Comparison of ENCODE assay signal across 22 cellular contexts in genomic region chr3:196444495-196444894, GRCh38. TPM values are rescaled to one million over a fixed set of nuclear protein-coding genes. Genes with fewer than 3 reads are reported as not detected.
DNase-seq lines count a peak whose midpoint lies in the region; ATAC-seq, FAIRE-seq and TF ChIP-seq lines count a peak whose summit lies in the region.
"Had no signal": no experiment of that assay in that cellular context is flagged by ENCODE, and none has a peak within 500 bp of the region (broad histone marks: within the 10 kb centered on the region; RNA-seq: fewer than 3 reads in every experiment).

No MANE protein-coding gene starts in this region.

- H3K4me1 Mint-ChIP-seq in mesothelial cell of epicardium: peaks cover 1% of the 10 kb centered on the region

- FAIRE-seq in HepG2 (lab: Jason Lieb, UNC): no peak
- no peak for FAIRE-seq in K562 (lab: Jason Lieb, UNC)
- FAIRE-seq: A204.1, GM12891 had no signal

- no peaks in the 10 kb centered on the region for H3K27me3 Mint-ChIP-seq in mesothelial cell of epicardium (ENCODE audit: low read depth)
- H3K27me3 Mint-ChIP-seq: B cell; CD4-positive, alpha-beta T cell had no signal

- H3K4me3 Mint-ChIP-seq in mesothelial cell of epicardium: no peak overlapping the region
- H3K4me3 Mint-ChIP-seq: B cell; CD4-positive, alpha-beta T cell had no signal

- H2AFZ ChIP-seq in HepG2 (ENCODE audit: low read length) (no peak overlapping the region), K562 (ENCODE audit: low read depth, low read length) (peak overlapping the region; percentile 12; the same call in 1 of the 2 replicates)
- H2AFZ ChIP-seq: GM23248 had no signal

- peak overlapping the region; percentile 4 for H3K27ac Mint-ChIP-seq in mesothelial cell of epicardium
- H3K27ac Mint-ChIP-seq: B cell; CD4-positive, alpha-beta T cell had no signal

- no peaks in the 10 kb centered on the region for H3K36me3 Mint-ChIP-seq in mesothelial cell of epicardium

- no peak for TF ChIP-seq CTCF in HepG2 (CRISPR knock-in tag; IDR thresholded peaks at IDR 0.05)
- TF ChIP-seq CTCF in right lobe of liver (IDR thresholded peaks at IDR 0.05): no peak
- no peak for TF ChIP-seq CTCF in K562 (IDR thresholded peaks at IDR 0.05 in 2 of 3, conservative IDR thresholded peaks at IDR 0.05 in 1 of 3; ENCODE audit: insufficient read depth in 2 of 3, low read depth in 1 of 3, low read length in 3 of 3)
- TF ChIP-seq CTCF in mesothelial cell of epicardium (IDR thresholded peaks at IDR 0.05; ENCODE audit: unreplicated experiment): no peak

- CTCF ChIA-PET in HepG2 (lab: Yijun Ruan, JAX; ENCODE audit: low intra/inter-chr PET ratio, low total read pairs) (no interaction called here), K562 (lab: Yijun Ruan, JAX; ENCODE audit: low intra/inter-chr PET ratio) (interaction anchor here (2.5 kb wide), 1 partner anchor 191 kb away, joined by 10 read pairs; no protein-coding TSS in a partner anchor)

- no peak overlapping the region for H3K4me2 ChIP-seq in HepG2 (ENCODE audit: low read depth, low read length)
- H3K4me2 ChIP-seq in K562 (ENCODE audit: insufficient read depth, low read length): no peak overlapping the region

- H3K4me1 ChIP-seq in HepG2 (ENCODE audit: insufficient read depth, low read length) (peaks cover 9% of the 10 kb centered on the region), right lobe of liver (no peaks in the 10 kb centered on the region), K562 (replicated peaks in 1 of 2; ENCODE audit: control insufficient read depth in 2 of 2, insufficient read depth in 2 of 2, low read length in 2 of 2) (peaks cover 0 to 5% of the 10 kb centered on the region in 2 experiments; a peak in 4 of 5 replicates)

- intact Hi-C loops in HepG2 (cut with micrococcal nuclease; ENCODE audit: unreplicated experiment) (no loop called here), right lobe of liver (cut with DNase I) (no loop called here), K562 (cut with micrococcal nuclease) (loop anchor here (2.0 kb wide), 1 partner anchor 74 kb away; no protein-coding TSS in a partner anchor)

- DNase-seq in HepG2 (ENCODE audit: low spot score): no peak
- DNase-seq in right lobe of liver: no peak
- DNase-seq in K562 (ENCODE audit: extremely low read depth in 1 of 4, low spot score in 3 of 4): no peak
- DNase-seq in mesothelial cell of epicardium (ENCODE audit: low spot score in 2 of 2, unreplicated experiment in 2 of 2): no peak
- DNase-seq in cerebellar cortex (ENCODE audit: low spot score): no peak
- DNase-seq in NCI-H446 treated with DMSO at 0.1 percent for 48 hours (lab: John Stamatoyannopoulos, UW): no peak
- no peak for DNase-seq in MV-4-11 (lab: John Stamatoyannopoulos, UW)
- DNase-seq: CD4-positive, alpha-beta T cell; COR-L47; DMS 273 treated with DMSO at 0.1 percent for 48 hours; DND-41; Kasumi-1; NCI-H1417; NCI-H1694 treated with DMSO at 0.1 percent for 48 hours; NCI-H2081 treated with DMSO at 0.1 percent for 48 hours; NCI-H2171 treated with DMSO at 0.1 percent for 48 hours; NCI-H526; Right ventricle myocardium superior had no signal

- no peak overlapping the region for H3K9ac ChIP-seq in HepG2 (ENCODE audit: insufficient read depth, low read depth, low read length)
- no peak overlapping the region for H3K9ac ChIP-seq in K562 (ENCODE audit: insufficient read depth in 1 of 2, low read depth in 2 of 2, low read length in 2 of 2)
- H3K9ac ChIP-seq: GM23248 had no signal

- H3K4me3 ChIP-seq in HepG2 (replicated peaks in 1 of 3; ENCODE audit: insufficient read depth in 1 of 3, low read depth in 2 of 3, low read length in 3 of 3) (no peak overlapping the region), right lobe of liver (no peak overlapping the region), K562 (no peak overlapping the region)
- H3K4me3 ChIP-seq: GM23248 had no signal

- H4K20me1 ChIP-seq in HepG2 (ENCODE audit: insufficient read depth, low read length) (no peaks in the 10 kb centered on the region), K562 (replicated peaks; ENCODE audit: control insufficient read depth, insufficient read depth, low read length) (no peaks in the 10 kb centered on the region)

- H3K9me1 ChIP-seq in K562 (ENCODE audit: control insufficient read depth, insufficient read depth, low read length): no peaks in the 10 kb centered on the region

- H3K36me3 ChIP-seq in HepG2 (replicated peaks in 1 of 2; ENCODE audit: control insufficient read depth in 1 of 2, insufficient read depth in 2 of 2, low read length in 2 of 2) (no peaks in the 10 kb centered on the region), right lobe of liver (no peaks in the 10 kb centered on the region), K562 (ENCODE audit: control insufficient read depth, insufficient read depth, low read length) (no peaks in the 10 kb centered on the region)

- in situ Hi-C loops in HepG2 (cut with HindIII; ENCODE audit: extremely low pct_ligation_motif_present, low pct_unique_long_range_greater_than_20kb) (no loop called here), K562 (cut with MboI) (no loop called here)

- POLR2A ChIA-PET in HepG2 (lab: Yijun Ruan, JAX) (no interaction called here), K562 (lab: Yijun Ruan, JAX) (interaction anchor here (0.7 to 1.8 kb wide), 2 partner anchors 12 to 238 kb away, joined by 3 to 5 read pairs; partner anchors contain the start of gene UBXN7)

- peaks cover 0 to 3% of the 10 kb centered on the region in 2 experiments; a peak in 1 of 5 replicates for H3K27me3 ChIP-seq in HepG2 (ENCODE audit: control insufficient read depth in 1 of 2, insufficient read depth in 2 of 2, low read length in 2 of 2)
- H3K27me3 ChIP-seq in right lobe of liver: no peaks in the 10 kb centered on the region
- no peaks in the 10 kb centered on the region for H3K27me3 ChIP-seq in K562 (ENCODE audit: control insufficient read depth in 2 of 2, insufficient read depth in 2 of 2, low read length in 2 of 2)

- H3K9me3 ChIP-seq in HepG2 (ENCODE audit: low read length) (no peaks in the 10 kb centered on the region), right lobe of liver (no peaks in the 10 kb centered on the region), K562 (replicated peaks; ENCODE audit: control insufficient read depth, insufficient read depth, low read depth, low read length) (no peaks in the 10 kb centered on the region)

- no peaks in the 10 kb centered on the region for H3K79me2 ChIP-seq in HepG2 (ENCODE audit: insufficient read depth, low read length)
- no peaks in the 10 kb centered on the region for H3K79me2 ChIP-seq in K562 (ENCODE audit: control insufficient read depth, insufficient read depth, low read length)

- H3K27ac ChIP-seq in HepG2 (ENCODE audit: extremely low read length, insufficient read depth, low read length): no peak overlapping the region
- H3K27ac ChIP-seq in right lobe of liver: no peak overlapping the region
- peak overlapping the region; percentile 11; the same call in 1 of the 3 replicates for H3K27ac ChIP-seq in K562 (ENCODE audit: extremely low read depth, low read depth, low read length)
- H3K27ac ChIP-seq: GM23248 had no signal

- no TSS peak for BruUV-seq in HepG2 (replicated peaks; lab: Mats Ljungman, UMichigan)
- BruUV-seq in K562 (replicated peaks; lab: Mats Ljungman, UMichigan): no TSS peak

- no peaks in the 10 kb centered on the region for H3K9me3 Mint-ChIP-seq in mesothelial cell of epicardium
- H3K9me3 Mint-ChIP-seq: CD4-positive, alpha-beta T cell had no signal

- no peak for TF ChIP-seq EP300 in HepG2 (IDR thresholded peaks at IDR 0.05; ENCODE audit: low read depth in 2 of 2, low read length in 2 of 2)
- TF ChIP-seq EP300 in HepG2 (CRISPR knock-in tag; IDR thresholded peaks at IDR 0.05; ENCODE audit: borderline replicate concordance): no peak
- no peak for TF ChIP-seq EP300 in K562 (IDR thresholded peaks at IDR 0.05; ENCODE audit: low read length)

- WGBS in HepG2 (ENCODE audit: low lambda C conversion rate): 62% methylated on average over 2 of the region's 2 CpGs
- WGBS in right lobe of liver (ENCODE audit: insufficient coverage, low coverage, low lambda C conversion rate, missing lambda C conversion rate): 45% methylated on average over 2 of the region's 2 CpGs
- WGBS in K562 (ENCODE audit: insufficient coverage, low coverage, missing lambda C conversion rate): 29% methylated on average over 2 of the region's 2 CpGs

- ATAC-seq in HepG2 (no peak), right lobe of liver (no peak), K562 (peak; percentile 64)

- TF ChIP-seq POLR2A in HepG2 (IDR thresholded peaks at IDR 0.05; ENCODE audit: insufficient read depth in 1 of 2, low read depth in 2 of 2, low read length in 2 of 2): no peak
- TF ChIP-seq POLR2A in right lobe of liver (IDR thresholded peaks at IDR 0.05): no peak
- TF ChIP-seq POLR2A in K562 (conservative IDR thresholded peaks at IDR 0.05): no peak

- no peak for TF ChIP-seq RAD21 in HepG2 (CRISPR knock-in tag; IDR thresholded peaks at IDR 0.05)
- TF ChIP-seq RAD21 in K562 (CRISPR knock-in tag; conservative IDR thresholded peaks at IDR 0.05 in 1 of 2, IDR thresholded peaks at IDR 0.05 in 1 of 2): no peak

RNA-seq across cellular contexts. Expression of gene UBXN7, which starts 12.3 kb away (rescaled TPM):
- total RNA-seq in HepG2 (2016; rRNA removed; fragmentation: Illumina TruSeq; extraction: Trizol): 12.5 and 21.5 TPM in 2 replicates
- 7.9 and 8.5 TPM in 2 replicates for total RNA-seq in HepG2 (2016; cell fraction: cytosol; rRNA removed; fragmentation: Illumina TruSeq; extraction: Trizol; ENCODE audit: low read depth)
- 12.0 and 17.6 TPM in 2 replicates for total RNA-seq in HepG2 (2016; cell fraction: insoluble cytoplasmic fraction; rRNA removed; fragmentation: Illumina TruSeq; extraction: Trizol)
- total RNA-seq in HepG2 (2016; cell fraction: membrane; rRNA removed; fragmentation: Illumina TruSeq; extraction: Trizol): 4.6 and 6.2 TPM in 2 replicates
- total RNA-seq in HepG2 (2016; cell fraction: nucleus; rRNA removed; fragmentation: Illumina TruSeq; extraction: Trizol): 11.4 and 12.5 TPM in 2 replicates
- polyA plus RNA-seq in HepG2 (2011; rRNA removed): 11.6 and 15.9 TPM in 2 replicates
- 8.8 and 13.7 TPM in 2 replicates for polyA plus RNA-seq in HepG2 (2011; cell fraction: cytosol; rRNA removed)
- 9.3 and 13.8 TPM in 2 replicates for polyA plus RNA-seq in HepG2 (2011; cell fraction: nucleus; rRNA removed)
- polyA plus RNA-seq in HepG2 (2012): 16.8 and 19.2 TPM in 2 replicates
- 0.50 and 0.54 TPM in 2 replicates for polyA plus RNA-seq in HepG2 (2016; cell fraction: cytosol; fragmentation: Illumina TruSeq; extraction: Trizol; ENCODE audit: low read depth)
- polyA plus RNA-seq in HepG2 (2016; cell fraction: insoluble cytoplasmic fraction; fragmentation: Illumina TruSeq; extraction: Trizol; ENCODE audit: low read depth): 11.0 and 11.2 TPM in 2 replicates
- 1.5 and 1.6 TPM in 2 replicates for polyA plus RNA-seq in HepG2 (2016; cell fraction: membrane; fragmentation: Illumina TruSeq; extraction: Trizol; ENCODE audit: low read depth)
- 12.3 and 12.4 TPM in 2 replicates for polyA plus RNA-seq in HepG2 (2016; cell fraction: nucleus; fragmentation: Illumina TruSeq; extraction: Trizol; ENCODE audit: insufficient read depth, low read depth)
- polyA minus RNA-seq in HepG2 (2011; rRNA and poly(A)+ RNA removed; ENCODE audit: low replicate concordance): 16.5 and 28.7 TPM in 2 replicates
- polyA minus RNA-seq in HepG2 (2011; cell fraction: cytosol; rRNA and poly(A)+ RNA removed): 15.9 and 19.5 TPM in 2 replicates
- polyA minus RNA-seq in HepG2 (2011; cell fraction: nucleus; rRNA and poly(A)+ RNA removed): 26.9 and 28.8 TPM in 2 replicates
- total RNA-seq in right lobe of liver: 10 to 100 TPM in 4 of 6 experiments, 1 to 10 TPM in 2; 4.9 to 22.3 (median 19.1) TPM
- total RNA-seq in K562 (2011; cell fraction: chromatin; rRNA removed; ENCODE audit: low replicate concordance): 30.5 and 50.2 TPM in 2 replicates
- total RNA-seq in K562 (2011; cell fraction: nucleolus; rRNA removed): 23.3 and 25.7 TPM in 2 replicates
- total RNA-seq in K562 (2011; cell fraction: nucleoplasm; rRNA removed): 37.7 and 51.8 TPM in 2 replicates
- 10.0 and 10.4 TPM in 2 replicates for total RNA-seq in K562 (2014; rRNA removed)
- 18.0 and 23.8 TPM in 2 replicates for total RNA-seq in K562 (2014; rRNA removed; fragmentation: Illumina TruSeq; extraction: Trizol)
- 11.2 and 12.7 TPM in 2 replicates for total RNA-seq in K562 (2015; rRNA removed; fragmentation: Illumina TruSeq; extraction: Trizol)
- total RNA-seq in K562 (2021): 44.6 and 46.9 TPM in 2 replicates
- 18.9 and 31.3 TPM in 2 replicates for polyA plus RNA-seq in K562 (2011; rRNA removed)
- 7.8 and 23.8 TPM in 2 replicates for polyA plus RNA-seq in K562 (2011; cell fraction: cytosol; rRNA removed)
- polyA plus RNA-seq in K562 (2011; cell fraction: nucleus; rRNA removed): 12.6 and 15.9 TPM in 2 replicates
- 11.1 and 36.9 TPM in 2 replicates for polyA plus RNA-seq in K562 (2012)
- polyA plus RNA-seq in K562 (2014; fragmentation: Illumina TruSeq; extraction: Trizol): 19.8 and 21.9 TPM in 2 replicates
- 1 to 10 TPM; 3.5 to 3.9 TPM for polyA plus RNA-seq in K562 (2014; fragmentation: Nextera tagmentation; extraction: Ambion mirVana)
- polyA plus RNA-seq in K562 (2014; rRNA removed): 13.2 and 13.4 TPM in 2 replicates
- 54.9 and 55.7 TPM in 2 replicates for polyA minus RNA-seq in K562 (2011; rRNA and poly(A)+ RNA removed)
- 15.8 and 20.6 TPM in 2 replicates for polyA minus RNA-seq in K562 (2011; cell fraction: cytosol; rRNA and poly(A)+ RNA removed)
- polyA minus RNA-seq in K562 (2011; cell fraction: nucleus; rRNA and poly(A)+ RNA removed): 11.6 and 17.1 TPM in 2 replicates
- 109 to 110 TPM (median 110 TPM) in 3 replicates for total RNA-seq in mesothelial cell of epicardium

RNA-seq across cellular contexts. Expression of gene RNF168, which starts 59.1 kb away (rescaled TPM):
- total RNA-seq in HepG2 (2016; rRNA removed; fragmentation: Illumina TruSeq; extraction: Trizol): 22.9 and 28.8 TPM in 2 replicates
- 4.0 and 5.2 TPM in 2 replicates for total RNA-seq in HepG2 (2016; cell fraction: cytosol; rRNA removed; fragmentation: Illumina TruSeq; extraction: Trizol; ENCODE audit: low read depth)
- total RNA-seq in HepG2 (2016; cell fraction: insoluble cytoplasmic fraction; rRNA removed; fragmentation: Illumina TruSeq; extraction: Trizol): 22.6 and 28.8 TPM in 2 replicates
- 13.4 and 14.6 TPM in 2 replicates for total RNA-seq in HepG2 (2016; cell fraction: membrane; rRNA removed; fragmentation: Illumina TruSeq; extraction: Trizol)
- total RNA-seq in HepG2 (2016; cell fraction: nucleus; rRNA removed; fragmentation: Illumina TruSeq; extraction: Trizol): 13.2 and 15.2 TPM in 2 replicates
- polyA plus RNA-seq in HepG2 (2011; rRNA removed): 3.4 and 3.7 TPM in 2 replicates
- polyA plus RNA-seq in HepG2 (2011; cell fraction: cytosol; rRNA removed): 2.5 and 3.1 TPM in 2 replicates
- polyA plus RNA-seq in HepG2 (2011; cell fraction: nucleus; rRNA removed): 3.2 and 4.2 TPM in 2 replicates
- polyA plus RNA-seq in HepG2 (2012): 7.6 TPM in 2 replicates
- 1.6 and 2.0 TPM in 2 replicates for polyA plus RNA-seq in HepG2 (2016; cell fraction: cytosol; fragmentation: Illumina TruSeq; extraction: Trizol; ENCODE audit: low read depth)
- polyA plus RNA-seq in HepG2 (2016; cell fraction: insoluble cytoplasmic fraction; fragmentation: Illumina TruSeq; extraction: Trizol; ENCODE audit: low read depth): 14.1 and 14.6 TPM in 2 replicates
- polyA plus RNA-seq in HepG2 (2016; cell fraction: membrane; fragmentation: Illumina TruSeq; extraction: Trizol; ENCODE audit: low read depth): 3.8 and 3.9 TPM in 2 replicates
- polyA plus RNA-seq in HepG2 (2016; cell fraction: nucleus; fragmentation: Illumina TruSeq; extraction: Trizol; ENCODE audit: insufficient read depth, low read depth): 15.7 and 16.0 TPM in 2 replicates
- polyA minus RNA-seq in HepG2 (2011; rRNA and poly(A)+ RNA removed; ENCODE audit: low replicate concordance): 15.5 and 55.3 TPM in 2 replicates
- polyA minus RNA-seq in HepG2 (2011; cell fraction: cytosol; rRNA and poly(A)+ RNA removed): 12.5 and 16.7 TPM in 2 replicates
- polyA minus RNA-seq in HepG2 (2011; cell fraction: nucleus; rRNA and poly(A)+ RNA removed): 9.0 and 12.3 TPM in 2 replicates
- total RNA-seq in right lobe of liver: 10 to 100 TPM in 3 of 6 experiments, 1 to 10 TPM in 3; 7.5 to 14.2 (median 11.4) TPM
- 71.2 and 77.5 TPM in 2 replicates for total RNA-seq in K562 (2011; cell fraction: chromatin; rRNA removed; ENCODE audit: low replicate concordance)
- 28.5 and 36.1 TPM in 2 replicates for total RNA-seq in K562 (2011; cell fraction: nucleolus; rRNA removed)
- total RNA-seq in K562 (2011; cell fraction: nucleoplasm; rRNA removed): 34.3 and 37.7 TPM in 2 replicates
- total RNA-seq in K562 (2014; rRNA removed): 20.1 and 22.6 TPM in 2 replicates
- total RNA-seq in K562 (2014; rRNA removed; fragmentation: Illumina TruSeq; extraction: Trizol): 32.1 and 34.4 TPM in 2 replicates
- total RNA-seq in K562 (2015; rRNA removed; fragmentation: Illumina TruSeq; extraction: Trizol): 29.7 and 29.8 TPM in 2 replicates
- total RNA-seq in K562 (2021): 29.0 and 31.8 TPM in 2 replicates
- 9.3 and 10.8 TPM in 2 replicates for polyA plus RNA-seq in K562 (2011; rRNA removed)
- polyA plus RNA-seq in K562 (2011; cell fraction: cytosol; rRNA removed): 5.0 and 8.8 TPM in 2 replicates
- 11.0 and 11.1 TPM in 2 replicates for polyA plus RNA-seq in K562 (2011; cell fraction: nucleus; rRNA removed)
- polyA plus RNA-seq in K562 (2012): 13.2 and 15.1 TPM in 2 replicates
- polyA plus RNA-seq in K562 (2014; fragmentation: Illumina TruSeq; extraction: Trizol): 14.6 and 16.6 TPM in 2 replicates
- 1 to 10 TPM; 6.0 to 8.3 TPM for polyA plus RNA-seq in K562 (2014; fragmentation: Nextera tagmentation; extraction: Ambion mirVana)
- polyA plus RNA-seq in K562 (2014; rRNA removed): 12.3 and 13.9 TPM in 2 replicates
- polyA minus RNA-seq in K562 (2011; rRNA and poly(A)+ RNA removed): 37.7 and 51.3 TPM in 2 replicates
- polyA minus RNA-seq in K562 (2011; cell fraction: cytosol; rRNA and poly(A)+ RNA removed): 22.4 and 30.3 TPM in 2 replicates
- 10.8 and 25.4 TPM in 2 replicates for polyA minus RNA-seq in K562 (2011; cell fraction: nucleus; rRNA and poly(A)+ RNA removed)
- 19.5 to 21.3 TPM (median 21.0 TPM) in 3 replicates for total RNA-seq in mesothelial cell of epicardium

Comparison
In these comparisons a context has a peak if more than half of its experiments do, and no peak if none do; other contexts are left out.
1. Of the 241 proteins assayed by ChIP-seq in both HepG2 and K562: peak only in HepG2: none; only in K562: ARHGAP35, ARID2, EHMT2, ELF4, GATAD2A, HBP1 and 7 more; in both: HNRNPK and PCBP2; in neither: 223; mixed calls (peak in some experiments, not most) for 3.